In genomic region chr11:14300661-14301304, GRCh38 we compare ENCODE assay signal across 8 cellular contexts. TPM values are rescaled to one million over a fixed set of nuclear protein-coding genes. Genes with fewer than 3 reads are reported as not detected.
DNase-seq lines count a peak whose midpoint lies in the region; ATAC-seq and TF ChIP-seq lines count a peak whose summit lies in the region.

No MANE protein-coding gene starts in this region.

- H3K9me3 Mint-ChIP-seq in activated CD8-positive, alpha-beta T cell treated with anti-CD3 and anti-CD28 coated beads for 36 hours = no peaks in the 10 kb centered on the region
- H3K9me3 Mint-ChIP-seq in naive B cell = no peaks in the 10 kb centered on the region

- H3K36me3 Mint-ChIP-seq in activated CD8-positive, alpha-beta T cell treated with anti-CD3 and anti-CD28 coated beads for 36 hours (ENCODE audit: low read depth) = peaks cover 2% of the 10 kb centered on the region
- H3K36me3 Mint-ChIP-seq in naive B cell = no peaks in the 10 kb centered on the region

- no peak for TF ChIP-seq POLR2A in thyroid gland (IDR thresholded peaks at IDR 0.05)

- 41 to 54% methylated on average over 6 of the region's 6 CpGs for WGBS in thyroid gland, 2 donors

- H3K27me3 ChIP-seq in thyroid gland = no peaks in the 10 kb centered on the region

- H3K4me1 ChIP-seq in thyroid gland = peaks cover 0 to 7% of the 10 kb centered on the region in 2 donors

- POLR2A ChIA-PET in activated CD8-positive, alpha-beta T cell treated with anti-CD3 and anti-CD28 coated beads for 36 hours (lab: Charles Lee) = interaction anchor here (0.6 to 1.1 kb wide), 2 partner anchors 148 to 152 kb away, joined by 3 to 4 read pairs; no protein-coding TSS in a partner anchor

- H3K9me3 ChIP-seq in thyroid gland = no peaks in the 10 kb centered on the region

- CTCF ChIA-PET in activated CD8-positive, alpha-beta T cell treated with anti-CD3 and anti-CD28 coated beads for 36 hours (lab: Charles Lee) = interaction anchor here (0.7 to 8.4 kb wide), 34 partner anchors 10 to 201 kb away, joined by 3 to 128 read pairs (median 6); no protein-coding TSS in a partner anchor

- H3K27ac Mint-ChIP-seq in activated CD8-positive, alpha-beta T cell treated with anti-CD3 and anti-CD28 coated beads for 36 hours = no peak overlapping the region
- no peak overlapping the region for H3K27ac Mint-ChIP-seq in naive B cell

- no peaks in the 10 kb centered on the region for H3K27me3 Mint-ChIP-seq in activated CD8-positive, alpha-beta T cell treated with anti-CD3 and anti-CD28 coated beads for 36 hours
- no peaks in the 10 kb centered on the region for H3K27me3 Mint-ChIP-seq in naive B cell

- intact Hi-C loops in activated CD8-positive, alpha-beta T cell treated with anti-CD3 and anti-CD28 coated beads for 36 hours (cut with micrococcal nuclease) = loop anchor here (2.0 to 5.0 kb wide), 2 partner anchors 117 to 154 kb away; no protein-coding TSS in a partner anchor
- intact Hi-C loops in thyroid gland (cut with DNase I) = no loop called here

- DNase-seq in CD1c-positive myeloid dendritic cell (ENCODE audit: extremely low spot score) (peak; percentile 35), NCI-H69 (lab: John Stamatoyannopoulos, UW) (peak; percentile 63), epithelial cell of esophagus (ENCODE audit: low read depth) (peak; percentile 79), naive B cell (peak; percentile 53), thyroid gland (peak; percentile 44 to 54)
- DNase-seq in activated CD8-positive, alpha-beta T cell treated with anti-CD3 and anti-CD28 coated beads for 36 hours = peak; percentile 71

- no peaks in the 10 kb centered on the region for H3K36me3 ChIP-seq in thyroid gland

- ATAC-seq in GM19023 (IDR thresholded peaks at IDR 0.05; ENCODE audit: unreplicated experiment) (peak; percentile 86), HG03175 (IDR thresholded peaks at IDR 0.05; ENCODE audit: unreplicated experiment) (peak; percentile 79), naive B cell (ENCODE audit: low read depth in 2 of 2) (peak; percentile 82 to 89)
- peak; percentile 95 for ATAC-seq in activated CD8-positive, alpha-beta T cell treated with anti-CD3 and anti-CD28 coated beads for 36 hours

- peak; percentile 69 for TF ChIP-seq CTCF in activated CD8-positive, alpha-beta T cell treated with anti-CD3 and anti-CD28 coated beads for 36 hours (IDR thresholded peaks at IDR 0.05)
- TF ChIP-seq CTCF in epithelial cell of esophagus (IDR thresholded peaks at IDR 0.05; ENCODE audit: insufficient read depth, low read depth, low read length, missing control alignments) (peak; percentile 90), thyroid gland (IDR thresholded peaks at IDR 0.05) (peak; percentile 37 to 79 (median 69))

- H3K27ac ChIP-seq in thyroid gland = no peak overlapping the region

- H3K4me3 ChIP-seq in epithelial cell of esophagus (ENCODE audit: low read length) (no peak overlapping the region), thyroid gland (replicated peaks in 1 of 3) (no peak overlapping the region)

- no peak overlapping the region for H3K4me3 Mint-ChIP-seq in activated CD8-positive, alpha-beta T cell treated with anti-CD3 and anti-CD28 coated beads for 36 hours
- no peak overlapping the region for H3K4me3 Mint-ChIP-seq in naive B cell

- H3K4me1 Mint-ChIP-seq in activated CD8-positive, alpha-beta T cell treated with anti-CD3 and anti-CD28 coated beads for 36 hours (ENCODE audit: low read depth) = peaks cover 23% of the 10 kb centered on the region
- H3K4me1 Mint-ChIP-seq in naive B cell = peaks cover 26 to 50% (median 27%) of the 10 kb centered on the region in 3 donors

RNA-seq across cellular contexts. Expression of gene RRAS2, which starts 58.2 kb away (rescaled TPM):
- 10 to 100 TPM; 87.9 to 92.0 TPM for total RNA-seq in activated CD8-positive, alpha-beta T cell treated with anti-CD3 and anti-CD28 coated beads for 36 hours
- 100 to 1,000 TPM in 4 of 6 donors, 10 to 100 TPM in 2; 95.9 to 155 (median 118) TPM for polyA plus RNA-seq in naive B cell (ENCODE audit: low read depth in 6 of 6)
- 10 to 100 TPM; 51.5 to 81.4 (median 66.8) TPM for total RNA-seq in thyroid gland
